In genomic region chr9:124180557-124180956, GRCh38 we compare ENCODE assay signal across 11 cellular contexts.
A peak's percentile ranks its signal among the peaks of the same experiment; 100 is the strongest.
DNase-seq lines count a peak whose midpoint lies in the region; ATAC-seq and TF ChIP-seq lines count a peak whose summit lies in the region.
"Had no signal": no experiment of that assay in that cellular context is flagged by ENCODE, and none has a peak within 500 bp of the region (broad histone marks: within the 10 kb centered on the region; RNA-seq: fewer than 3 reads in every experiment).

No MANE protein-coding gene starts in this region.

- no peak overlapping the region for H3K9ac ChIP-seq in endodermal cell (ENCODE audit: extremely low read depth, low read length, poor library complexity, severe bottlenecking)

- TF ChIP-seq CTCF in osteoblast (IDR thresholded peaks at IDR 0.05; ENCODE audit: extremely low read depth, low read depth, low read length), result no peak
- TF ChIP-seq CTCF in endodermal cell (conservative IDR thresholded peaks at IDR 0.05), result no peak

- H3K27ac Mint-ChIP-seq in naive thymus-derived CD4-positive, alpha-beta T cell, result peak overlapping the region in 1 of 9 donors; percentile 6
- H3K27ac Mint-ChIP-seq in endodermal cell, result no peak overlapping the region

- intact Hi-C loops in naive thymus-derived CD4-positive, alpha-beta T cell (cut with micrococcal nuclease), result no loop called here

- H3K79me2 ChIP-seq in osteoblast (ENCODE audit: insufficient read depth, low read length), result no peaks in the 10 kb centered on the region

- 75 to 84% methylated on average over 2 to 7 of the region's 7 CpGs for WGBS in endodermal cell (ENCODE audit: insufficient coverage in 1 of 2, insufficient read length in 1 of 2), 2 experiments

- H3K4me2 ChIP-seq in osteoblast (ENCODE audit: insufficient read depth, low read length), result no peak overlapping the region

- H3K4me3 ChIP-seq in naive thymus-derived CD4-positive, alpha-beta T cell (ENCODE audit: low read length), result no peak overlapping the region
- H3K4me3 ChIP-seq in osteoblast (ENCODE audit: insufficient read depth, low read length) (no peak overlapping the region), endodermal cell (ENCODE audit: low read length) (no peak overlapping the region)

- in situ Hi-C loops in ACHN (cut with HindIII; ENCODE audit: low pct_ligation_motif_present, low pct_unique_long_range_greater_than_20kb, low sequenced_read_pairs), result no loop called here

- no peak overlapping the region for H3K4me3 Mint-ChIP-seq in naive thymus-derived CD4-positive, alpha-beta T cell
- H3K4me3 Mint-ChIP-seq in endodermal cell, result no peak overlapping the region
- H3K4me3 Mint-ChIP-seq: natural killer cell treated with Interleukin-12 subunit alpha and Interleukin-12 subunit beta and Interleukin-15 and Interleukin-18, amount 100 ng/mL, for 72 hours had no signal

- H3K4me1 ChIP-seq in naive thymus-derived CD4-positive, alpha-beta T cell (ENCODE audit: control insufficient read depth in 2 of 2, insufficient read depth in 2 of 2, low read length in 2 of 2), result no peaks in the 10 kb centered on the region
- H3K4me1 ChIP-seq in osteoblast (ENCODE audit: insufficient read depth, low read length) (no peaks in the 10 kb centered on the region), endodermal cell (ENCODE audit: control insufficient read depth, insufficient read depth, low read length) (no peaks in the 10 kb centered on the region)

- no peaks in the 10 kb centered on the region for H3K9me3 ChIP-seq in naive thymus-derived CD4-positive, alpha-beta T cell (ENCODE audit: control insufficient read depth in 2 of 3, low read length in 3 of 3)
- H3K9me3 ChIP-seq in osteoblast (ENCODE audit: low read depth, low read length), result no peaks in the 10 kb centered on the region
- no peaks in the 10 kb centered on the region for H3K9me3 ChIP-seq in endodermal cell (ENCODE audit: control insufficient read depth, low read length)

- peaks cover 5 to 35% (median 6%) of the 10 kb centered on the region in 5 donors for H3K27me3 Mint-ChIP-seq in naive thymus-derived CD4-positive, alpha-beta T cell
- H3K27me3 Mint-ChIP-seq in endodermal cell (ENCODE audit: insufficient read depth), result peaks cover 12% of the 10 kb centered on the region

- no peak overlapping the region for H2AFZ ChIP-seq in osteoblast (ENCODE audit: low read length)

- DNase-seq in Ammon's horn (ENCODE audit: low spot score) (peak; percentile 81), NCI-H1105 treated with DMSO at 0.1 percent for 48 hours (lab: John Stamatoyannopoulos, UW) (peak; percentile 93), anterior cingulate cortex (lab: John Stamatoyannopoulos, UW) (peak in 43 of 58 donors; percentile 15 to 83 (median 49)), medulla oblongata (ENCODE audit: extremely low spot score) (peak; percentile 58), ACHN (no peak), osteoblast (ENCODE audit: insufficient read length, low spot score, missing footprints) (no peak), endodermal cell (no peak)
- no peak for DNase-seq in naive thymus-derived CD4-positive, alpha-beta T cell

- H3K36me3 ChIP-seq in naive thymus-derived CD4-positive, alpha-beta T cell (ENCODE audit: control insufficient read depth in 2 of 3, insufficient read depth in 3 of 3, low read length in 3 of 3), result no peaks in the 10 kb centered on the region
- H3K36me3 ChIP-seq in osteoblast (ENCODE audit: insufficient read depth, low read length) (no peaks in the 10 kb centered on the region), endodermal cell (ENCODE audit: control insufficient read depth, insufficient read depth, low read length) (no peaks in the 10 kb centered on the region)

- POLR2A ChIA-PET in naive thymus-derived CD4-positive, alpha-beta T cell (lab: Charles Lee), result no interaction called here

- ATAC-seq in naive thymus-derived CD4-positive, alpha-beta T cell, result no peak
- ATAC-seq: HCT116; natural killer cell treated with Interleukin-12 subunit alpha and Interleukin-12 subunit beta and Interleukin-15 and Interleukin-18, amount 100 ng/mL, for 72 hours had no signal

- peaks cover 0 to 3% (median 0%) of the 10 kb centered on the region in 7 donors for H3K4me1 Mint-ChIP-seq in naive thymus-derived CD4-positive, alpha-beta T cell
- H3K4me1 Mint-ChIP-seq in endodermal cell, result no peaks in the 10 kb centered on the region

- H3K27me3 ChIP-seq in naive thymus-derived CD4-positive, alpha-beta T cell (ENCODE audit: control insufficient read depth in 2 of 2, insufficient read depth in 2 of 2, low read length in 2 of 2), result no peaks in the 10 kb centered on the region
- peaks cover 33% of the 10 kb centered on the region for H3K27me3 ChIP-seq in osteoblast (ENCODE audit: insufficient read depth, low read length)
- H3K27me3 ChIP-seq in endodermal cell (ENCODE audit: control insufficient read depth, insufficient read depth, low read length, poor library complexity, severe bottlenecking), result peaks cover 10% of the 10 kb centered on the region

- peaks cover 0 to 2% (median 0%) of the 10 kb centered on the region in 5 donors for H3K36me3 Mint-ChIP-seq in naive thymus-derived CD4-positive, alpha-beta T cell
- H3K36me3 Mint-ChIP-seq in endodermal cell (ENCODE audit: low read depth), result no peaks in the 10 kb centered on the region
- H3K36me3 Mint-ChIP-seq: natural killer cell treated with Interleukin-12 subunit alpha and Interleukin-12 subunit beta and Interleukin-15 and Interleukin-18, amount 100 ng/mL, for 72 hours had no signal

- CTCF ChIA-PET in naive thymus-derived CD4-positive, alpha-beta T cell (lab: Charles Lee), result no interaction called here

- H3K9me3 Mint-ChIP-seq in naive thymus-derived CD4-positive, alpha-beta T cell, result peaks cover 0 to 9% (median 0%) of the 10 kb centered on the region in 11 donors
- H3K9me3 Mint-ChIP-seq in endodermal cell, result no peaks in the 10 kb centered on the region
- H3K9me3 Mint-ChIP-seq: natural killer cell treated with Interleukin-12 subunit alpha and Interleukin-12 subunit beta and Interleukin-15 and Interleukin-18, amount 100 ng/mL, for 72 hours had no signal

- no peak overlapping the region for H3K27ac ChIP-seq in naive thymus-derived CD4-positive, alpha-beta T cell (ENCODE audit: low read depth, low read length)
- H3K27ac ChIP-seq in osteoblast (ENCODE audit: low read depth, low read length), result no peak overlapping the region
- no peak overlapping the region for H3K27ac ChIP-seq in endodermal cell (ENCODE audit: low read depth, low read length)
- H3K27ac ChIP-seq: C4-2B had no signal

- no peaks in the 10 kb centered on the region for H4K20me1 ChIP-seq in osteoblast (ENCODE audit: insufficient read depth, low read length)

Comparison
In these comparisons a context has a peak if more than half of its experiments do, and no peak if none do; other contexts are left out.
1. DNase-seq: peak in Ammon's horn (single experiment), NCI-H1105 treated with DMSO at 0.1 percent for 48 hours (single experiment), anterior cingulate cortex (43 of 58) and medulla oblongata (single experiment); none in ACHN (single experiment), naive thymus-derived CD4-positive, alpha-beta T cell (0 of 9), osteoblast (single experiment) and endodermal cell (single experiment).